ENCODE assay signal across 17 cellular contexts in genomic region chr19:50485284-50485955, GRCh38. TPM values are rescaled to one million over a fixed set of nuclear protein-coding genes. Genes with fewer than 3 reads are reported as not detected.
"Had no signal": no experiment of that assay in that cellular context is flagged by ENCODE, and none has a peak within 500 bp of the region (broad histone marks: within the 10 kb centered on the region; RNA-seq: fewer than 3 reads in every experiment).

No MANE protein-coding gene starts in this region.

- H3K27ac Mint-ChIP-seq: activated CD8-positive, alpha-beta T cell treated with anti-CD3 and anti-CD28 coated beads for 36 hours; activated T-cell treated with anti-CD3 and anti-CD28 coated beads, Interleukin-2, amount 50 U/mL, for 72 hours; dendritic cell treated with granulocyte-macrophage colony-stimulating factor and Interleukin-4, amounts not matched to agents 40 ng/mL and 50 ng/mL, for 4 days; neural progenitor cell; stimulated activated memory B cell treated with anti-CD40 and anti-IgM and Interleukin-4, amounts not matched to agents 10 μg/mL and 1 μg/mL and 100 μg/mL, for 72 hours; WTC11 had no signal

- H3K27me3 ChIP-seq: ovary had no signal

- H3K9me3 ChIP-seq: ovary, sigmoid colon, transverse colon had no signal

- H3K4me3 ChIP-seq: neural progenitor cell, ovary, sigmoid colon, transverse colon had no signal

- H3K27me3 Mint-ChIP-seq: activated CD8-positive, alpha-beta T cell treated with anti-CD3 and anti-CD28 coated beads for 36 hours; dendritic cell treated with granulocyte-macrophage colony-stimulating factor and Interleukin-4, amounts not matched to agents 40 ng/mL and 50 ng/mL, for 4 days; effector memory CD8-positive, alpha-beta T cell; stimulated activated memory B cell treated with anti-CD40 and anti-IgM and Interleukin-4, amounts not matched to agents 10 μg/mL and 1 μg/mL and 100 μg/mL, for 72 hours had no signal

- H3K27ac ChIP-seq: epithelial cell of prostate, neural progenitor cell, ovary, sigmoid colon, transverse colon had no signal

- H3K36me3 ChIP-seq: neural progenitor cell, ovary had no signal

- H3K4me1 ChIP-seq: neural progenitor cell, sigmoid colon, transverse colon had no signal

- DNase-seq: activated CD4-positive, alpha-beta T cell treated with anti-CD3 and anti-CD28 coated beads for 4 hours; activated CD8-positive, alpha-beta T cell treated with anti-CD3 and anti-CD28 coated beads for 36 hours; activated T-cell treated with anti-CD3 and anti-CD28 coated beads, Interleukin-2, amount 50 U/mL, for 72 hours; effector memory CD8-positive, alpha-beta T cell; foreskin melanocyte; ovary; sigmoid colon; T-helper 2 cell; transverse colon had no signal

- H3K4me3 Mint-ChIP-seq: activated CD8-positive, alpha-beta T cell treated with anti-CD3 and anti-CD28 coated beads for 36 hours; activated T-cell treated with anti-CD3 and anti-CD28 coated beads, Interleukin-2, amount 50 U/mL, for 72 hours; dendritic cell treated with granulocyte-macrophage colony-stimulating factor and Interleukin-4, amounts not matched to agents 40 ng/mL and 50 ng/mL, for 4 days; effector memory CD8-positive, alpha-beta T cell; neural progenitor cell; stimulated activated memory B cell treated with anti-CD40 and anti-IgM and Interleukin-4, amounts not matched to agents 10 μg/mL and 1 μg/mL and 100 μg/mL, for 72 hours; WTC11 had no signal

- H3K9me3 Mint-ChIP-seq: effector memory CD8-positive, alpha-beta T cell; stimulated activated memory B cell treated with anti-CD40 and anti-IgM and Interleukin-4, amounts not matched to agents 10 μg/mL and 1 μg/mL and 100 μg/mL, for 72 hours had no signal

- ATAC-seq: activated CD8-positive, alpha-beta T cell treated with anti-CD3 and anti-CD28 coated beads for 36 hours; activated T-cell treated with anti-CD3 and anti-CD28 coated beads, Interleukin-2, amount 50 U/mL, for 72 hours; effector memory CD8-positive, alpha-beta T cell; stimulated activated memory B cell treated with anti-CD40 and anti-IgM and Interleukin-4, amounts not matched to agents 10 μg/mL and 1 μg/mL and 100 μg/mL, for 72 hours; WTC11 had no signal

RNA-seq across cellular contexts. Expression of gene ASPDH, which starts 28.3 kb away (rescaled TPM):
- total RNA-seq: activated CD8-positive, alpha-beta T cell treated with anti-CD3 and anti-CD28 coated beads for 36 hours; activated T-cell treated with anti-CD3 and anti-CD28 coated beads, Interleukin-2, amount 50 U/mL, for 72 hours; fibroblast of lung; lower leg skin; mesenteric fat pad; ovary; sigmoid colon; transverse colon; WTC11 had no signal
- polyA plus RNA-seq: fibroblast of lung, ovary, sigmoid colon had no signal

RNA-seq across cellular contexts. Expression of gene MYBPC2, which starts 52.7 kb away (rescaled TPM):
- total RNA-seq: mesenteric fat pad, sigmoid colon had no signal
- polyA plus RNA-seq: fibroblast of lung had no signal
